In genomic region chr11:10488121-10488580, GRCh38 we compare ENCODE assay signal across 10 cellular contexts. TPM values are rescaled to one million over a fixed set of nuclear protein-coding genes. Genes with fewer than 3 reads are reported as not detected.
A peak's percentile ranks its signal among the peaks of the same experiment; 100 is the strongest.
DNase-seq lines count a peak whose midpoint lies in the region; ATAC-seq and TF ChIP-seq lines count a peak whose summit lies in the region.
"Had no signal": no experiment of that assay in that cellular context is flagged by ENCODE, and none has a peak within 500 bp of the region (broad histone marks: within the 10 kb centered on the region; RNA-seq: fewer than 3 reads in every experiment).

No MANE protein-coding gene starts in this region.

- intact Hi-C loops in stomach (cut with DNase I; ENCODE audit: low total_unique reads): no loop called here

- peak; percentile 50 to 62 for ATAC-seq in activated CD4-positive, CD25-positive, alpha-beta regulatory T cell treated with anti-CD3 and anti-CD28 coated beads, Interleukin-2, amount 50 U/mL, for 24 hours
- no peak for ATAC-seq in HG02852 (IDR thresholded peaks at IDR 0.05; ENCODE audit: unreplicated experiment)

- no peak for TF ChIP-seq EP300 in stomach (IDR thresholded peaks at IDR 0.05)

- no peak for DNase-seq in activated CD4-positive, CD25-positive, alpha-beta regulatory T cell (lab: John Stamatoyannopoulos, UW)
- DNase-seq in RWPE1 (ENCODE audit: low spot score): peak; percentile 94
- DNase-seq in glomerular visceral epithelial cell (ENCODE audit: extremely low spot score): peak; percentile 47
- DNase-seq in stomach: peak; percentile 45
- no peak for DNase-seq in ACHN
- DNase-seq in chondrocyte (ENCODE audit: low spot score): no peak
- DNase-seq: occipital lobe had no signal

- CTCF ChIA-PET in RWPE1 (lab: Yijun Ruan, JAX): interaction anchor here (0.6 to 2.2 kb wide), 4 partner anchors 38 to 526 kb away, joined by 3 to 8 read pairs (median 6); partner anchors contain the start of gene RNF141

- no peak overlapping the region for H3K4me3 Mint-ChIP-seq in chondrocyte (ENCODE audit: unreplicated experiment)

- no peaks in the 10 kb centered on the region for H3K9me3 Mint-ChIP-seq in chondrocyte (ENCODE audit: low read depth)

- no peaks in the 10 kb centered on the region for H3K9me3 ChIP-seq in stomach

- H3K4me1 ChIP-seq in stomach: peaks cover 4 to 36% (median 14%) of the 10 kb centered on the region in 4 donors

- peaks cover 11 to 65% (median 47%) of the 10 kb centered on the region in 4 donors for H3K36me3 ChIP-seq in stomach

- peak overlapping the region; percentile 82 for H3K27ac ChIP-seq in RWPE1
- H3K27ac ChIP-seq in stomach: peak overlapping the region; percentile 70 to 84 (median 76)
- H3K27ac ChIP-seq: SK-N-MC had no signal

- TF ChIP-seq CTCF in RWPE1 (conservative IDR thresholded peaks at IDR 0.05; ENCODE audit: low read depth) (no peak), stomach (IDR thresholded peaks at IDR 0.05) (no peak), chondrocyte (IDR thresholded peaks at IDR 0.05) (no peak)

- no peak for TF ChIP-seq POLR2A in stomach (IDR thresholded peaks at IDR 0.05)

- no peak overlapping the region for H3K27ac Mint-ChIP-seq in chondrocyte (ENCODE audit: unreplicated experiment)

- no peaks in the 10 kb centered on the region for H3K27me3 Mint-ChIP-seq in chondrocyte (ENCODE audit: low read depth)

- peaks cover 13% of the 10 kb centered on the region for H3K4me1 Mint-ChIP-seq in chondrocyte (ENCODE audit: low read depth)

- 80 to 83% (median 82%) methylated on average over 10 of the region's 10 CpGs for WGBS in stomach, 5 donors

- POLR2A ChIA-PET in RWPE1 (lab: Yijun Ruan, JAX; ENCODE audit: low non-redundant PET): interaction anchor here (0.6 to 1.2 kb wide), 3 partner anchors 53 to 1690 kb away, joined by 3 to 8 read pairs (median 3); partner anchors contain the start of gene RNF141

- no peaks in the 10 kb centered on the region for H3K36me3 Mint-ChIP-seq in chondrocyte (ENCODE audit: low read depth)

- in situ Hi-C loops in ACHN (cut with HindIII; ENCODE audit: low pct_ligation_motif_present, low pct_unique_long_range_greater_than_20kb, low sequenced_read_pairs): no loop called here

- H3K27me3 ChIP-seq in stomach: no peaks in the 10 kb centered on the region

- no peak overlapping the region for H3K4me3 ChIP-seq in stomach
- H3K4me3 ChIP-seq: SK-N-MC had no signal

RNA-seq across cellular contexts. Expression of gene AMPD3, which starts 33.1 kb away (rescaled TPM):
- total RNA-seq in stomach (10 to 100 TPM in 3 of 5 donors, 1 to 10 TPM in 2; 7.7 to 20.4 (median 14.2) TPM), chondrocyte (2.2 to 3.1 TPM (median 2.3 TPM) in 3 replicates)
- polyA plus RNA-seq in stomach: 1 to 10 TPM; 4.1 to 6.6 (median 5.2) TPM

RNA-seq across cellular contexts. Expression of gene RNF141, which starts 52.8 kb away (rescaled TPM):
- total RNA-seq in stomach: 10 to 100 TPM in 3 of 5 donors, 1 to 10 TPM in 2; 6.4 to 71.2 (median 22.5) TPM
- polyA plus RNA-seq in stomach: 10 to 100 TPM; 14.9 to 22.0 (median 16.2) TPM
- 18.9 to 35.9 TPM (median 30.4 TPM) in 3 replicates for total RNA-seq in chondrocyte

Comparison
In these comparisons a context has a peak if more than half of its experiments do, and no peak if none do; other contexts are left out.
1. DNase-seq: peak in RWPE1 (single experiment), glomerular visceral epithelial cell (single experiment) and stomach (single experiment); none in activated CD4-positive, CD25-positive, alpha-beta regulatory T cell (0 of 4), ACHN (single experiment) and chondrocyte (single experiment).